17 cellular contexts compared by ENCODE assay signal in genomic region chr5:62082370-62082778, GRCh38.
DNase-seq lines count a peak whose midpoint lies in the region; ATAC-seq, FAIRE-seq and TF ChIP-seq lines count a peak whose summit lies in the region.
"Had no signal": no experiment of that assay in that cellular context is flagged by ENCODE, and none has a peak within 500 bp of the region (broad histone marks: within the 10 kb centered on the region; RNA-seq: fewer than 3 reads in every experiment).

No MANE protein-coding gene starts in this region.

- peaks cover 48% of the 10 kb centered on the region for H3K27me3 Mint-ChIP-seq in Calu3 (ENCODE audit: unreplicated experiment)

- TF ChIP-seq POLR2A in K562 (conservative IDR thresholded peaks at IDR 0.05) = no peak

- in situ Hi-C loops in K562 (cut with MboI) = no loop called here

- DNase-seq in Calu3 (no peak), K562 (ENCODE audit: extremely low read depth in 1 of 4, low spot score in 3 of 4) (no peak), kidney tubule cell (ENCODE audit: low spot score) (peak; percentile 77), NCI-H446 treated with DMSO at 0.1 percent for 48 hours (lab: John Stamatoyannopoulos, UW) (no peak), OCI-LY7 (ENCODE audit: low spot score) (no peak), left ventricle myocardium superior (no peak), GM20000 (ENCODE audit: low spot score) (no peak)
- DNase-seq: endodermal cell; NCI-H146; NCI-H82; psoas muscle; stimulated activated CD4-positive, alpha-beta T cell treated with anti-CD3 and anti-CD28 coated beads, Interleukin-4, amount 100 ng/mL, for 1 hour; stimulated activated naive CD4-positive, alpha-beta T cell had no signal

- H3K9ac ChIP-seq in Loucy (ENCODE audit: low read depth, low read length, poor library complexity, severe bottlenecking) (no peak overlapping the region), K562 (ENCODE audit: insufficient read depth in 1 of 2, low read depth in 2 of 2, low read length in 2 of 2) (no peak overlapping the region)
- H3K9ac ChIP-seq: BLaER1 treated with 17β-estradiol and CSF1 and Interleukin-3, amounts not matched to agents 10 nM and 100 nM had no signal

- H2AFZ ChIP-seq in Loucy (ENCODE audit: low read length) = no peak overlapping the region
- no peak overlapping the region for H2AFZ ChIP-seq in K562 (ENCODE audit: low read depth, low read length)
- no peak overlapping the region for H2AFZ ChIP-seq in OCI-LY7 (ENCODE audit: low read length)

- no peak for TF ChIP-seq CTCF in Calu3 (IDR thresholded peaks at IDR 0.05; ENCODE audit: unreplicated experiment)
- no peak for TF ChIP-seq CTCF in Loucy (conservative IDR thresholded peaks at IDR 0.05; ENCODE audit: low read length)
- TF ChIP-seq CTCF in K562 (IDR thresholded peaks at IDR 0.05 in 2 of 3, conservative IDR thresholded peaks at IDR 0.05 in 1 of 3; ENCODE audit: insufficient read depth in 2 of 3, low read depth in 1 of 3, low read length in 3 of 3) = no peak
- TF ChIP-seq CTCF in OCI-LY7 (conservative IDR thresholded peaks at IDR 0.05; ENCODE audit: low read length) = no peak
- no peak for TF ChIP-seq CTCF in GM20000 (IDR thresholded peaks at IDR 0.05; ENCODE audit: extremely low read depth, missing control alignments)

- H3K4me1 Mint-ChIP-seq in Calu3 (ENCODE audit: low read depth, unreplicated experiment) = peaks cover 39% of the 10 kb centered on the region

- BruUV-seq in Calu3 (replicated peaks; lab: Mats Ljungman, UMichigan) = no TSS peak
- no TSS peak for BruUV-seq in K562 (replicated peaks; lab: Mats Ljungman, UMichigan)
- no TSS peak for BruUV-seq in OCI-LY7 (replicated peaks; lab: Mats Ljungman, UMichigan)

- H3K9me1 ChIP-seq in K562 (ENCODE audit: control insufficient read depth, insufficient read depth, low read length) = no peaks in the 10 kb centered on the region

- FAIRE-seq in K562 (lab: Jason Lieb, UNC) = no peak

- H3K4me3 Mint-ChIP-seq in Calu3 (ENCODE audit: low read depth, unreplicated experiment) = no peak overlapping the region
- H3K4me3 Mint-ChIP-seq: endodermal cell had no signal

- H3K9me2 ChIP-seq in Loucy (replicated peaks; ENCODE audit: low read depth, low read length) = no peaks in the 10 kb centered on the region
- H3K9me2 ChIP-seq in OCI-LY7 (ENCODE audit: insufficient read depth, low read length) = no peaks in the 10 kb centered on the region

- H3K9me3 Mint-ChIP-seq in Calu3 (ENCODE audit: low read depth, unreplicated experiment) = no peaks in the 10 kb centered on the region
- H3K9me3 Mint-ChIP-seq: endodermal cell had no signal

- H3K4me3 ChIP-seq in Loucy (ENCODE audit: low read length, poor library complexity, severe bottlenecking) (no peak overlapping the region), K562 (no peak overlapping the region), OCI-LY7 (ENCODE audit: low read depth, low read length, poor library complexity, severe bottlenecking) (no peak overlapping the region)
- H3K4me3 ChIP-seq: ascending aorta; BLaER1 treated with 17β-estradiol and CSF1 and Interleukin-3, amounts not matched to agents 10 nM and 100 nM; psoas muscle had no signal

- no peak for TF ChIP-seq RAD21 in K562 (CRISPR knock-in tag; conservative IDR thresholded peaks at IDR 0.05 in 1 of 2, IDR thresholded peaks at IDR 0.05 in 1 of 2)

- H3K27ac ChIP-seq in K562 (ENCODE audit: extremely low read depth, low read depth, low read length) (no peak overlapping the region), OCI-LY7 (ENCODE audit: low read depth, low read length, poor library complexity, severe bottlenecking) (no peak overlapping the region)
- H3K27ac ChIP-seq: ascending aorta; BLaER1 treated with 17β-estradiol and CSF1 and Interleukin-3, amounts not matched to agents 10 nM and 100 nM; psoas muscle had no signal

- no peaks in the 10 kb centered on the region for H3K9me3 ChIP-seq in Loucy (ENCODE audit: insufficient read depth, low read depth, low read length)
- H3K9me3 ChIP-seq in K562 (replicated peaks; ENCODE audit: control insufficient read depth, insufficient read depth, low read depth, low read length) = no peaks in the 10 kb centered on the region
- no peaks in the 10 kb centered on the region for H3K9me3 ChIP-seq in OCI-LY7 (ENCODE audit: low read length)
- H3K9me3 ChIP-seq: ascending aorta; BLaER1 treated with 17β-estradiol and CSF1 and Interleukin-3, amounts not matched to agents 10 nM and 100 nM; psoas muscle had no signal

- no peaks in the 10 kb centered on the region for H4K20me1 ChIP-seq in Loucy (ENCODE audit: insufficient read depth, low read length, poor library complexity, severe bottlenecking)
- H4K20me1 ChIP-seq in K562 (replicated peaks; ENCODE audit: control insufficient read depth, insufficient read depth, low read length) = no peaks in the 10 kb centered on the region
- H4K20me1 ChIP-seq in OCI-LY7 (ENCODE audit: insufficient read depth, low read length) = no peaks in the 10 kb centered on the region
- H4K20me1 ChIP-seq: BLaER1 treated with 17β-estradiol and CSF1 and Interleukin-3, amounts not matched to agents 10 nM and 100 nM had no signal

- H3K27me3 ChIP-seq in Loucy (ENCODE audit: insufficient read depth, low read length, poor library complexity, severe bottlenecking) = no peaks in the 10 kb centered on the region
- H3K27me3 ChIP-seq in K562 (ENCODE audit: control insufficient read depth in 2 of 2, insufficient read depth in 2 of 2, low read length in 2 of 2) = peaks cover 0 to 12% of the 10 kb centered on the region in 2 experiments; a peak in 3 of 5 replicates
- H3K27me3 ChIP-seq: ascending aorta; BLaER1 treated with 17β-estradiol and CSF1 and Interleukin-3, amounts not matched to agents 10 nM and 100 nM had no signal

- no peaks in the 10 kb centered on the region for H3K79me2 ChIP-seq in Loucy (ENCODE audit: insufficient read depth, low read length)
- no peaks in the 10 kb centered on the region for H3K79me2 ChIP-seq in K562 (ENCODE audit: control insufficient read depth, insufficient read depth, low read length)
- no peaks in the 10 kb centered on the region for H3K79me2 ChIP-seq in OCI-LY7 (ENCODE audit: insufficient read depth, low read depth, low read length)

- intact Hi-C loops in Calu3 (cut with micrococcal nuclease; ENCODE audit: unreplicated experiment) = no loop called here
- intact Hi-C loops in K562 (cut with micrococcal nuclease) = no loop called here
- intact Hi-C loops in OCI-LY7 (cut with micrococcal nuclease; ENCODE audit: unreplicated experiment) = no loop called here
- intact Hi-C loops in left ventricle myocardium superior (cut with micrococcal nuclease) = no loop called here

- H3K36me3 ChIP-seq in Loucy (ENCODE audit: insufficient read depth, low read length) = no peaks in the 10 kb centered on the region
- H3K36me3 ChIP-seq in K562 (ENCODE audit: control insufficient read depth, insufficient read depth, low read length) = no peaks in the 10 kb centered on the region
- H3K36me3 ChIP-seq in OCI-LY7 (ENCODE audit: insufficient read depth, low read length) = no peaks in the 10 kb centered on the region
- H3K36me3 ChIP-seq: ascending aorta; BLaER1 treated with 17β-estradiol and CSF1 and Interleukin-3, amounts not matched to agents 10 nM and 100 nM had no signal

- 0% methylated on average over 5 of the region's 5 CpGs for WGBS in K562 (ENCODE audit: insufficient coverage, low coverage, missing lambda C conversion rate)

- no peaks in the 10 kb centered on the region for H3F3A ChIP-seq in Loucy (ENCODE audit: low read depth)

- CTCF ChIA-PET in Calu3 (lab: Charles Lee) (interaction anchor here (0.6 kb wide), 1 partner anchor 1517 kb away, joined by 5 read pairs; no protein-coding TSS in a partner anchor), K562 (lab: Yijun Ruan, JAX; ENCODE audit: low intra/inter-chr PET ratio) (no interaction called here), OCI-LY7 (lab: Charles Lee; ENCODE audit: unreplicated experiment) (no interaction called here)

- TF ChIP-seq EP300 in K562 (IDR thresholded peaks at IDR 0.05; ENCODE audit: low read length) = no peak

- no peaks in the 10 kb centered on the region for H3K36me3 Mint-ChIP-seq in Calu3 (ENCODE audit: insufficient read depth, unreplicated experiment)

- H3K4me2 ChIP-seq in Loucy (ENCODE audit: low read depth, low read length, poor library complexity, severe bottlenecking) (peak overlapping the region; percentile 8), K562 (ENCODE audit: insufficient read depth, low read length) (no peak overlapping the region), OCI-LY7 (ENCODE audit: low read length) (no peak overlapping the region)

- ATAC-seq in K562 = no peak
- no peak for ATAC-seq in left ventricle myocardium superior
- ATAC-seq: activated CD4-positive, CD25-positive, alpha-beta regulatory T cell treated with anti-CD3 and anti-CD28 coated beads, Interleukin-2, amount 50 U/mL, for 24 hours; psoas muscle had no signal

- peak overlapping the region; percentile 3 for H3K27ac Mint-ChIP-seq in Calu3 (ENCODE audit: unreplicated experiment)
- H3K27ac Mint-ChIP-seq: endodermal cell had no signal

- peaks cover 67% of the 10 kb centered on the region for H3K4me1 ChIP-seq in Loucy (ENCODE audit: insufficient read depth, low read length, poor library complexity, severe bottlenecking)
- H3K4me1 ChIP-seq in K562 (replicated peaks in 1 of 2; ENCODE audit: control insufficient read depth in 2 of 2, insufficient read depth in 2 of 2, low read length in 2 of 2) = no peaks in the 10 kb centered on the region
- H3K4me1 ChIP-seq in OCI-LY7 (ENCODE audit: insufficient read depth, low read length, poor library complexity, severe bottlenecking) = no peaks in the 10 kb centered on the region
- H3K4me1 ChIP-seq: ascending aorta, psoas muscle had no signal

- POLR2A ChIA-PET in K562 (lab: Yijun Ruan, JAX) (no interaction called here), OCI-LY7 (lab: Charles Lee) (no interaction called here)

TF ChIP-seq in K562, 482 proteins besides CTCF, POLR2A, EP300 and RAD21:
- TF ChIP-seq ZNF124 (CRISPR knock-in tag; IDR thresholded peaks at IDR 0.05) (no peak), IRF2 (CRISPR knock-in tag; IDR thresholded peaks at IDR 0.05) (no peak), FOSL1 (tag; conservative IDR thresholded peaks at IDR 0.05) (peak; percentile 36; the same call in 1 of the 2 replicates)
TF ChIP-seq in K562: peak in this region for 1.
